In genomic region chr16:11155284-11155806, GRCh38 we compare ENCODE assay signal across 11 cellular contexts.
DNase-seq lines count a peak whose midpoint lies in the region; ATAC-seq and TF ChIP-seq lines count a peak whose summit lies in the region.
"Had no signal": no experiment of that assay in that cellular context is flagged by ENCODE, and none has a peak within 500 bp of the region (broad histone marks: within the 10 kb centered on the region; RNA-seq: fewer than 3 reads in every experiment).

No MANE protein-coding gene starts in this region.

- WGBS in heart right ventricle, 2 donors = 71 to 78% methylated on average over 13 of the region's 13 CpGs

- H3K27ac ChIP-seq in AG04450 (ENCODE audit: low read depth, low read length) (peak overlapping the region; percentile 57), heart right ventricle (no peak overlapping the region), OCI-LY7 (ENCODE audit: low read depth, low read length, poor library complexity, severe bottlenecking) (no peak overlapping the region)

- H3K79me2 ChIP-seq in OCI-LY7 (ENCODE audit: insufficient read depth, low read depth, low read length) = no peaks in the 10 kb centered on the region

- CTCF ChIA-PET in AG04450 (lab: Charles Lee) = no interaction called here
- CTCF ChIA-PET in OCI-LY7 (lab: Charles Lee; ENCODE audit: unreplicated experiment) = no interaction called here

- H3K36me3 ChIP-seq in heart right ventricle (no peaks in the 10 kb centered on the region), HAP-1 (replicated peaks) (no peaks in the 10 kb centered on the region), OCI-LY7 (ENCODE audit: insufficient read depth, low read length) (no peaks in the 10 kb centered on the region)

- in situ Hi-C loops in HAP-1 (cut with MboI; ENCODE audit: low sequenced_read_pairs) = no loop called here

- no peaks in the 10 kb centered on the region for H4K20me1 ChIP-seq in OCI-LY7 (ENCODE audit: insufficient read depth, low read length)

- DNase-seq in AG04450 (ENCODE audit: low read depth, low spot score) (peak; percentile 63), EH (ENCODE audit: low read depth) (peak; percentile 89), heart right ventricle (no peak), HAP-1 (ENCODE audit: low spot score in 2 of 2) (no peak), OCI-LY7 (ENCODE audit: low spot score) (no peak), posterior vena cava (ENCODE audit: low spot score) (no peak)
- DNase-seq in activated T-cell treated with anti-CD3 and anti-CD28 coated beads, Interleukin-2, amount 50 U/mL, for 48 hours = peak; percentile 54 to 63
- DNase-seq: activated CD8-positive, alpha-beta memory T cell treated with anti-CD3 and anti-CD28 coated beads for 24 hours; NCI-H526 treated with DMSO at 0.1 percent for 48 hours; nucleus accumbens had no signal

- intact Hi-C loops in heart right ventricle (cut with DNase I) (no loop called here), OCI-LY7 (cut with micrococcal nuclease; ENCODE audit: unreplicated experiment) (no loop called here), posterior vena cava (cut with DNase I) (loop anchor here in 1 of 2 donors (10.0 kb wide), 1 partner anchor 361 kb away; no protein-coding TSS in a partner anchor)

- H3K9me2 ChIP-seq in OCI-LY7 (ENCODE audit: insufficient read depth, low read length) = no peaks in the 10 kb centered on the region

- peaks cover 4% of the 10 kb centered on the region for H3K9me3 ChIP-seq in AG04450 (ENCODE audit: control insufficient read depth, insufficient read depth, low read length)
- H3K9me3 ChIP-seq in heart right ventricle = peaks cover 0 to 1% (median 0%) of the 10 kb centered on the region in 11 donors
- H3K9me3 ChIP-seq in HAP-1 = no peaks in the 10 kb centered on the region
- no peaks in the 10 kb centered on the region for H3K9me3 ChIP-seq in OCI-LY7 (ENCODE audit: low read length)

- ATAC-seq in heart right ventricle = peak in 6 of 8 donors; percentile 12 to 71 (median 53)
- ATAC-seq in GM21360 (IDR thresholded peaks at IDR 0.05; ENCODE audit: unreplicated experiment) = no peak

- no peak for TF ChIP-seq CTCF in AG04450 (IDR thresholded peaks at IDR 0.05; ENCODE audit: low read depth, low read length)
- no peak for TF ChIP-seq CTCF in heart right ventricle (IDR thresholded peaks at IDR 0.05)
- TF ChIP-seq CTCF in OCI-LY7 (conservative IDR thresholded peaks at IDR 0.05; ENCODE audit: low read length) = no peak

- H3K4me1 ChIP-seq in heart right ventricle = peaks cover 0 to 15% (median 10%) of the 10 kb centered on the region in 9 donors
- H3K4me1 ChIP-seq in HAP-1 = no peaks in the 10 kb centered on the region
- peaks cover 9% of the 10 kb centered on the region for H3K4me1 ChIP-seq in OCI-LY7 (ENCODE audit: insufficient read depth, low read length, poor library complexity, severe bottlenecking)

- BruUV-seq in OCI-LY7 (replicated peaks; lab: Mats Ljungman, UMichigan) = no TSS peak

- POLR2A ChIA-PET in AG04450 (lab: Yijun Ruan, JAX) (no interaction called here), OCI-LY7 (lab: Charles Lee) (no interaction called here)

- H3K4me2 ChIP-seq in OCI-LY7 (ENCODE audit: low read length) = no peak overlapping the region

- H2AFZ ChIP-seq in OCI-LY7 (ENCODE audit: low read length) = no peak overlapping the region

- H3K27me3 ChIP-seq in AG04450 (ENCODE audit: control insufficient read depth, insufficient read depth, low read length) (no peaks in the 10 kb centered on the region), heart right ventricle (no peaks in the 10 kb centered on the region), HAP-1 (ENCODE audit: low read depth) (no peaks in the 10 kb centered on the region)

- H3K4me3 ChIP-seq in AG04450 (ENCODE audit: low read depth, low read length) (no peak overlapping the region), heart right ventricle (no peak overlapping the region), HAP-1 (no peak overlapping the region), OCI-LY7 (ENCODE audit: low read depth, low read length, poor library complexity, severe bottlenecking) (no peak overlapping the region)

Comparison
In these comparisons a context has a peak if more than half of its experiments do, and no peak if none do; other contexts are left out.
1. DNase-seq: peak in AG04450 (single experiment), EH (single experiment) and activated T-cell treated with anti-CD3 and anti-CD28 coated beads, Interleukin-2, amount 50 U/mL, for 48 hours (2 of 2); none in heart right ventricle (0 of 2), HAP-1 (0 of 2), OCI-LY7 (single experiment) and posterior vena cava (single experiment).